9 cellular contexts compared by ENCODE assay signal in the genomic region with DNA sequence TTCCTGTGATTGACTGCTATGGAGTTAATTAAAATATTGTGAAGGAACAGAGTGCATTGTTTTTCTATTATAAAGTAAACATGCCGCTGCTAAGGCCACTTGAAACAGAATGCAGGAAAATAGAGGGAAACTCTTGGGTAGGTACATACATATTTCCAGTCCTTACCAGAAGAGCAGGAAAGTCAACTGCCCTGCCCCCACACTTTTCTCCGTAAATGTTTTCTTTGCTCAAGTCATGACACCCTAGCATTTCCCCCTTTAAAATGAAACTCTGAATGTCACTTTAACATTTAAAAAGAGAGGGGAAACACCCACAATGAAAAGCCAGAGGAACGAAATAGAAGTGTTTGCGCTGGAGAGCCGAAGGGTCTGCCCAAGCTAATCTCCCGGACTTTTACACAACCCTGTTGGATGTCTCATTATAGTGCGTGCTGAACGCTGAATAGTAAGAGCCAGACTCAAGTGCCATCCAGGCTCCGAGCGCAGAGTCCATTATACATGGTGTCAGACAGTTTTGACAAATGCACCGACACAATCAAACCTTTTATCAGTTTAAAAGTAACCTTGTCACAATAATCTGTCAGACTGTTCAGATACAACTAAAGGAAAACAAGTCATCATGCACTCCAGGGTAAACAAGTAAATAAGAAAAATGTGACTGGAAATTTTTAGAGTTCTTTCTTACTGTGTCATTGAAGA.
DNase-seq lines count a peak whose midpoint lies in the region; ATAC-seq, FAIRE-seq and TF ChIP-seq lines count a peak whose summit lies in the region.
"Had no signal": no experiment of that assay in that cellular context is flagged by ENCODE, and none has a peak within 500 bp of the region (broad histone marks: within the 10 kb centered on the region; RNA-seq: fewer than 3 reads in every experiment).

No MANE protein-coding gene starts in this region.

- TF ChIP-seq CTCF in activated CD8-positive, alpha-beta T cell treated with anti-CD3 and anti-CD28 coated beads for 36 hours (IDR thresholded peaks at IDR 0.05), result no peak

- DNase-seq in activated CD8-positive, alpha-beta T cell treated with anti-CD3 and anti-CD28 coated beads for 36 hours, result no peak
- no peak for DNase-seq in activated CD8-positive, alpha-beta T cell treated with anti-CD3 and anti-CD28 coated beads, Interleukin-2, amount 10 ng/mL, durations not matched to agents 7 days and 5 days
- DNase-seq in amniotic epithelial cell (ENCODE audit: low read depth), result peak; percentile 58
- no peak for DNase-seq in left colon
- DNase-seq in HTR-8/SVneo (ENCODE audit: insufficient read length, low spot score), result no peak
- DNase-seq in NCI-H1436 (lab: John Stamatoyannopoulos, UW), result no peak
- DNase-seq: activated CD4-positive, alpha-beta memory T cell treated with anti-CD3 and anti-CD28 coated beads for 36 hours had no signal

- H3K36me3 Mint-ChIP-seq in activated CD8-positive, alpha-beta T cell treated with anti-CD3 and anti-CD28 coated beads for 36 hours (ENCODE audit: low read depth), result no peaks in the 10 kb centered on the region
- H3K36me3 Mint-ChIP-seq in activated CD8-positive, alpha-beta T cell treated with anti-CD3 and anti-CD28 coated beads, Interleukin-2, amount 10 ng/mL, durations not matched to agents 7 days and 5 days (ENCODE audit: low read depth), result no peaks in the 10 kb centered on the region
- H3K36me3 Mint-ChIP-seq: activated CD4-positive, alpha-beta memory T cell treated with anti-CD3 and anti-CD28 coated beads for 36 hours had no signal

- no peaks in the 10 kb centered on the region for H3K9me3 ChIP-seq in thymus (ENCODE audit: control insufficient read depth)

- intact Hi-C loops in activated CD8-positive, alpha-beta T cell treated with anti-CD3 and anti-CD28 coated beads for 36 hours (cut with micrococcal nuclease), result no loop called here
- intact Hi-C loops in left colon (cut with DNase I, micrococcal nuclease), result no loop called here

- no peaks in the 10 kb centered on the region for H3K4me1 ChIP-seq in thymus (ENCODE audit: control insufficient read depth, insufficient read depth, low read length)

- CTCF ChIA-PET in activated CD8-positive, alpha-beta T cell treated with anti-CD3 and anti-CD28 coated beads for 36 hours (lab: Charles Lee), result no interaction called here
- CTCF ChIA-PET in activated CD8-positive, alpha-beta T cell treated with anti-CD3 and anti-CD28 coated beads, Interleukin-2, amount 10 ng/mL, durations not matched to agents 7 days and 5 days (lab: Charles Lee), result no interaction called here

- WGBS in thymus, result 20% methylated on average over 11 of the region's 11 CpGs

- POLR2A ChIA-PET in activated CD8-positive, alpha-beta T cell treated with anti-CD3 and anti-CD28 coated beads for 36 hours (lab: Charles Lee), result no interaction called here
- POLR2A ChIA-PET in activated CD8-positive, alpha-beta T cell treated with anti-CD3 and anti-CD28 coated beads, Interleukin-2, amount 10 ng/mL, durations not matched to agents 7 days and 5 days (lab: Charles Lee), result no interaction called here

- FAIRE-seq in HTR-8/SVneo (lab: Jason Lieb, UNC), result no peak

- H3K27me3 ChIP-seq in thymus (ENCODE audit: control insufficient read depth, insufficient read depth), result no peaks in the 10 kb centered on the region

- H3K9me3 Mint-ChIP-seq in activated CD8-positive, alpha-beta T cell treated with anti-CD3 and anti-CD28 coated beads for 36 hours, result no peaks in the 10 kb centered on the region
- peaks cover 3% of the 10 kb centered on the region for H3K9me3 Mint-ChIP-seq in activated CD8-positive, alpha-beta T cell treated with anti-CD3 and anti-CD28 coated beads, Interleukin-2, amount 10 ng/mL, durations not matched to agents 7 days and 5 days (ENCODE audit: insufficient read depth)

- peak; percentile 45 for ATAC-seq in activated CD8-positive, alpha-beta T cell treated with anti-CD3 and anti-CD28 coated beads for 36 hours
- no peak for ATAC-seq in activated CD8-positive, alpha-beta T cell treated with anti-CD3 and anti-CD28 coated beads, Interleukin-2, amount 10 ng/mL, durations not matched to agents 7 days and 5 days
- ATAC-seq in left colon, result peak; percentile 39
- no peak for ATAC-seq in HG03520 (IDR thresholded peaks at IDR 0.05; ENCODE audit: unreplicated experiment)

- peaks cover 4% of the 10 kb centered on the region for H3K4me1 Mint-ChIP-seq in activated CD8-positive, alpha-beta T cell treated with anti-CD3 and anti-CD28 coated beads for 36 hours (ENCODE audit: low read depth)
- peaks cover 3% of the 10 kb centered on the region for H3K4me1 Mint-ChIP-seq in activated CD8-positive, alpha-beta T cell treated with anti-CD3 and anti-CD28 coated beads, Interleukin-2, amount 10 ng/mL, durations not matched to agents 7 days and 5 days (ENCODE audit: low read depth)

- peak overlapping the region; percentile 32 for H3K4me3 ChIP-seq in thymus (ENCODE audit: low read length)

- H3K36me3 ChIP-seq in thymus (ENCODE audit: control insufficient read depth, insufficient read depth), result no peaks in the 10 kb centered on the region

- peak overlapping the region; percentile 10 for H3K4me3 Mint-ChIP-seq in activated CD8-positive, alpha-beta T cell treated with anti-CD3 and anti-CD28 coated beads for 36 hours
- H3K4me3 Mint-ChIP-seq in activated CD8-positive, alpha-beta T cell treated with anti-CD3 and anti-CD28 coated beads, Interleukin-2, amount 10 ng/mL, durations not matched to agents 7 days and 5 days, result no peak overlapping the region
- H3K4me3 Mint-ChIP-seq: activated CD4-positive, alpha-beta memory T cell treated with anti-CD3 and anti-CD28 coated beads for 36 hours had no signal

- no peak overlapping the region for H3K27ac Mint-ChIP-seq in activated CD8-positive, alpha-beta T cell treated with anti-CD3 and anti-CD28 coated beads for 36 hours
- H3K27ac Mint-ChIP-seq in activated CD8-positive, alpha-beta T cell treated with anti-CD3 and anti-CD28 coated beads, Interleukin-2, amount 10 ng/mL, durations not matched to agents 7 days and 5 days, result no peak overlapping the region
- H3K27ac Mint-ChIP-seq: activated CD4-positive, alpha-beta memory T cell treated with anti-CD3 and anti-CD28 coated beads for 36 hours had no signal

- peaks cover 11% of the 10 kb centered on the region for H3K27me3 Mint-ChIP-seq in activated CD8-positive, alpha-beta T cell treated with anti-CD3 and anti-CD28 coated beads for 36 hours
- H3K27me3 Mint-ChIP-seq in activated CD8-positive, alpha-beta T cell treated with anti-CD3 and anti-CD28 coated beads, Interleukin-2, amount 10 ng/mL, durations not matched to agents 7 days and 5 days (ENCODE audit: low read depth), result no peaks in the 10 kb centered on the region
- H3K27me3 Mint-ChIP-seq: activated CD4-positive, alpha-beta memory T cell treated with anti-CD3 and anti-CD28 coated beads for 36 hours had no signal

- no peak overlapping the region for H3K27ac ChIP-seq in thymus (ENCODE audit: low read depth)

Comparison
In these comparisons a context has a peak if more than half of its experiments do, and no peak if none do; other contexts are left out.
1. ATAC-seq: peak in activated CD8-positive, alpha-beta T cell treated with anti-CD3 and anti-CD28 coated beads for 36 hours (single experiment) and left colon (single experiment); none in activated CD8-positive, alpha-beta T cell treated with anti-CD3 and anti-CD28 coated beads, Interleukin-2, amount 10 ng/mL, durations not matched to agents 7 days and 5 days (single experiment) and HG03520 (single experiment).